In genomic region chr6:21955196-21955595, GRCh38 we compare ENCODE assay signal across 16 cellular contexts.
A peak's percentile ranks its signal among the peaks of the same experiment; 100 is the strongest.
DNase-seq lines count a peak whose midpoint lies in the region; ATAC-seq and TF ChIP-seq lines count a peak whose summit lies in the region.
"Had no signal": no experiment of that assay in that cellular context is flagged by ENCODE, and none has a peak within 500 bp of the region (broad histone marks: within the 10 kb centered on the region; RNA-seq: fewer than 3 reads in every experiment).

No MANE protein-coding gene starts in this region.

- H3K4me3 Mint-ChIP-seq in WTC11, result no peak overlapping the region
- H3K4me3 Mint-ChIP-seq in nephron progenitor cell, result peak overlapping the region; percentile 55
- H3K4me3 Mint-ChIP-seq: CD4-positive, alpha-beta memory T cell; H9 had no signal

- DNase-seq in DMS 273 treated with DMSO at 0.1 percent for 48 hours (lab: John Stamatoyannopoulos, UW), result peak; percentile 69
- peak; percentile 68 for DNase-seq in NCI-H2171 (lab: John Stamatoyannopoulos, UW)
- no peak for DNase-seq in WTC11 (ENCODE audit: low spot score)
- DNase-seq in nephron progenitor cell, result no peak
- no peak for DNase-seq in cortex of kidney (lab: John Stamatoyannopoulos, UW)
- DNase-seq in esophagus squamous epithelium (lab: John Stamatoyannopoulos, UW), result no peak
- no peak for DNase-seq in AML-193 (lab: John Stamatoyannopoulos, UW)
- DNase-seq in NCI-H2081 treated with DMSO at 0.1 percent for 48 hours (lab: John Stamatoyannopoulos, UW), result no peak
- DNase-seq: BE2C; CD4-positive, alpha-beta memory T cell; H9; Kasumi-1; NCI-H1105 treated with DMSO at 0.1 percent for 48 hours; NCI-H1930; NCI-H345; SIG-M5 had no signal

- CTCF ChIA-PET in WTC11 (lab: Charles Lee), result interaction anchor here (1.2 kb wide), 1 partner anchor 34 kb away, joined by 3 read pairs; no protein-coding TSS in a partner anchor

- TF ChIP-seq CTCF in WTC11 (IDR thresholded peaks at IDR 0.05), result no peak
- TF ChIP-seq CTCF in nephron progenitor cell (IDR thresholded peaks at IDR 0.05), result no peak
- no peak for TF ChIP-seq CTCF in esophagus squamous epithelium (IDR thresholded peaks at IDR 0.05)

- H3K27me3 Mint-ChIP-seq in WTC11 (ENCODE audit: low read depth) (no peaks in the 10 kb centered on the region), nephron progenitor cell (ENCODE audit: low read depth, poor library complexity) (no peaks in the 10 kb centered on the region)

- peaks cover 4 to 20% (median 13%) of the 10 kb centered on the region in 3 donors for H3K4me1 ChIP-seq in esophagus squamous epithelium

- no peak for ATAC-seq in WTC11

- H3K9me3 ChIP-seq in esophagus squamous epithelium, result no peaks in the 10 kb centered on the region
- H3K9me3 ChIP-seq: BE2C had no signal

- H3K27ac Mint-ChIP-seq in WTC11, result no peak overlapping the region
- peak overlapping the region; percentile 99 for H3K27ac Mint-ChIP-seq in nephron progenitor cell
- H3K27ac Mint-ChIP-seq: CD4-positive, alpha-beta memory T cell; H9 had no signal

- POLR2A ChIA-PET in WTC11 (lab: Charles Lee), result interaction anchor here (0.6 kb wide), 1 partner anchor 88 kb away, joined by 3 read pairs; no protein-coding TSS in a partner anchor

- no peak for TF ChIP-seq POLR2A in esophagus squamous epithelium (IDR thresholded peaks at IDR 0.05)

- intact Hi-C loops in esophagus squamous epithelium (cut with DNase I), result no loop called here

- H3K27ac ChIP-seq in esophagus squamous epithelium, result peak overlapping the region in 2 of 4 donors; percentile 38 to 70

- H3K36me3 Mint-ChIP-seq in WTC11 (peaks cover 9% of the 10 kb centered on the region), nephron progenitor cell (ENCODE audit: low read depth) (peaks cover 60% of the 10 kb centered on the region)
- H3K36me3 Mint-ChIP-seq: CD4-positive, alpha-beta memory T cell had no signal

- H3K9me3 Mint-ChIP-seq in WTC11 (0 out of 2 replicates have a peak, but pooled peaks cover 3% of the 10 kb centered on the region), nephron progenitor cell (peaks cover 16% of the 10 kb centered on the region)
- H3K9me3 Mint-ChIP-seq: H9 had no signal

- H3K36me3 ChIP-seq in esophagus squamous epithelium, result no peaks in the 10 kb centered on the region
- H3K36me3 ChIP-seq: BE2C had no signal

- WGBS in esophagus squamous epithelium, 2 donors, result 70 to 72% methylated on average over 3 of the region's 3 CpGs

- peaks cover 38% of the 10 kb centered on the region for H3K4me1 Mint-ChIP-seq in WTC11
- H3K4me1 Mint-ChIP-seq in nephron progenitor cell, result peaks cover 77% of the 10 kb centered on the region
- H3K4me1 Mint-ChIP-seq: CD4-positive, alpha-beta memory T cell had no signal

- H3K27me3 ChIP-seq in esophagus squamous epithelium, result no peaks in the 10 kb centered on the region
- H3K27me3 ChIP-seq: BE2C had no signal

- no peak overlapping the region for H3K4me3 ChIP-seq in esophagus squamous epithelium

TF ChIP-seq in WTC11, 78 proteins besides CTCF, POLR2A, EP300 and RAD21:
- TF ChIP-seq GTF2I (CRISPR knock-in tag; conservative IDR thresholded peaks at IDR 0.05) (peak; percentile 74), ZNF671 (CRISPR knock-in tag; IDR thresholded peaks at IDR 0.05) (no peak)

Comparison
In these comparisons a context has a peak if more than half of its experiments do, and no peak if none do; other contexts are left out.
1. DNase-seq: peak in DMS 273 treated with DMSO at 0.1 percent for 48 hours (single experiment) and NCI-H2171 (single experiment); none in WTC11 (single experiment), nephron progenitor cell (single experiment), cortex of kidney (single experiment), esophagus squamous epithelium (single experiment), AML-193 (0 of 2) and NCI-H2081 treated with DMSO at 0.1 percent for 48 hours (single experiment).